ENCODE assay signal across 2 cellular contexts in genomic region chr9:130943780-130944179, GRCh38.
TF ChIP-seq lines count a peak whose summit lies in the region.

No MANE protein-coding gene starts in this region.

TF ChIP-seq in HEK293, 187 proteins besides CTCF, POLR2A, EP300 and RAD21:
- TF ChIP-seq ZSCAN4 (tag by site-specific recombination; IDR thresholded peaks at IDR 0.05) (peak; percentile 49), ZNF112 (tag by site-specific recombination; IDR thresholded peaks at IDR 0.05) (no peak)

TF ChIP-seq in H1, 55 proteins besides CTCF, POLR2A, EP300 and RAD21:
- TF ChIP-seq KDM1A (IDR thresholded peaks at IDR 0.05; ENCODE audit: borderline replicate concordance, low read length) (no peak), CTBP2 (IDR thresholded peaks at IDR 0.05; ENCODE audit: borderline replicate concordance, insufficient read depth, insufficient read length, low read length) (no peak), FOSL1 (IDR thresholded peaks at IDR 0.05; ENCODE audit: insufficient read depth, low read depth, low read length) (no peak), SP4 (IDR thresholded peaks at IDR 0.05; ENCODE audit: low read length) (no peak), CREB1 (IDR thresholded peaks at IDR 0.05) (no peak), EZH2 (IDR thresholded peaks at IDR 0.05; ENCODE audit: low read depth, low read length, severe bottlenecking) (no peak), HDAC6 (IDR thresholded peaks at IDR 0.05; ENCODE audit: low read depth, low read length) (no peak), POLR2AphosphoS5 (IDR thresholded peaks at IDR 0.05; ENCODE audit: low read depth, low read length) (no peak), ASH2L (IDR thresholded peaks at IDR 0.05; ENCODE audit: low read length) (no peak), SIX5 (IDR thresholded peaks at IDR 0.05; ENCODE audit: low read depth, low read length) (no peak), HDAC2 (IDR thresholded peaks at IDR 0.05; ENCODE audit: borderline replicate concordance in 1 of 2, low read depth in 2 of 2, low read length in 2 of 2) (no peak), CEBPB (IDR thresholded peaks at IDR 0.05; ENCODE audit: low read depth, low read length) (no peak), SIN3A (conservative IDR thresholded peaks at IDR 0.05 in 1 of 2, IDR thresholded peaks at IDR 0.05 in 1 of 2; ENCODE audit: low read depth in 1 of 2, low read length in 2 of 2) (no peak), SRF (IDR thresholded peaks at IDR 0.05; ENCODE audit: low read depth, low read length) (no peak), SAP30 (IDR thresholded peaks at IDR 0.05; ENCODE audit: insufficient read depth, insufficient replicate concordance, low read length) (no peak), SP2 (IDR thresholded peaks at IDR 0.05; ENCODE audit: low read length) (no peak), RBBP5 (IDR thresholded peaks at IDR 0.05; ENCODE audit: borderline replicate concordance, low read depth, low read length) (no peak), ATF3 (IDR thresholded peaks at IDR 0.05; ENCODE audit: insufficient read depth, low read depth, low read length) (no peak)
TF ChIP-seq in H1: peak in this region for 0.
